Comparison of ENCODE assay signal across 10 cellular contexts in genomic region chr9:72473474-72474241, GRCh38. TPM values are rescaled to one million over a fixed set of nuclear protein-coding genes. Genes with fewer than 3 reads are reported as not detected.
DNase-seq lines count a peak whose midpoint lies in the region; ATAC-seq and TF ChIP-seq lines count a peak whose summit lies in the region.
"Had no signal": no experiment of that assay in that cellular context is flagged by ENCODE, and none has a peak within 500 bp of the region (broad histone marks: within the 10 kb centered on the region; RNA-seq: fewer than 3 reads in every experiment).

No MANE protein-coding gene starts in this region.

- peaks cover 7 to 16% of the 10 kb centered on the region in 2 donors for H3K4me1 ChIP-seq in thyroid gland
- H3K4me1 ChIP-seq: parathyroid adenoma had no signal

- H3K27ac ChIP-seq in thyroid gland = no peak overlapping the region
- H3K27ac ChIP-seq: parathyroid adenoma had no signal

- no peaks in the 10 kb centered on the region for H3K36me3 ChIP-seq in thyroid gland

- DNase-seq in M059J (ENCODE audit: low read depth) (peak; percentile 72), left colon (no peak), SK-N-DZ (ENCODE audit: low spot score) (no peak), AML-193 (lab: John Stamatoyannopoulos, UW) (no peak), HEK293T (ENCODE audit: extremely low spot score) (no peak), thyroid gland (no peak)

- no peak for TF ChIP-seq POLR2A in thyroid gland (IDR thresholded peaks at IDR 0.05)

- ATAC-seq in GM18508 (IDR thresholded peaks at IDR 0.05; ENCODE audit: insufficient read depth, unreplicated experiment) = peak; percentile 85
- peak; percentile 84 for ATAC-seq in GM21825 (IDR thresholded peaks at IDR 0.05; ENCODE audit: unreplicated experiment)
- ATAC-seq in left colon = peak; percentile 62

- CTCF ChIA-PET in HEK293T (lab: Yijun Ruan, JAX) = no interaction called here

- intact Hi-C loops in left colon (cut with DNase I, micrococcal nuclease) = no loop called here
- intact Hi-C loops in thyroid gland (cut with DNase I) = no loop called here

- no peak overlapping the region for H3K4me3 ChIP-seq in thyroid gland (replicated peaks in 1 of 3)

- H3K27me3 ChIP-seq in thyroid gland = no peaks in the 10 kb centered on the region

- POLR2A ChIA-PET in HEK293T (lab: Yijun Ruan, JAX) = no interaction called here

- no peaks in the 10 kb centered on the region for H3K9me3 ChIP-seq in thyroid gland

- TF ChIP-seq CTCF in thyroid gland (IDR thresholded peaks at IDR 0.05) = no peak

TF ChIP-seq in HEK293T, 16 proteins besides CTCF, POLR2A, EP300 and RAD21:
- TF ChIP-seq ARNT (IDR thresholded peaks at IDR 0.05) = no peak

RNA-seq across cellular contexts. Expression of gene TMC1, which starts 47.8 kb away (rescaled TPM):
- total RNA-seq in M059J (2014; rRNA removed; shearing (Covaris generic)) = 1.1 TPM in 1 of 2 replicates, not detected in the other
- total RNA-seq in left colon = under 1 TPM; 0.28 to 0.40 TPM
- not detected in 2 replicates for polyA plus RNA-seq in SK-N-DZ (2014; cell fraction: cytosol; rRNA removed)
- not detected in 2 replicates for polyA plus RNA-seq in SK-N-DZ (2014; cell fraction: nucleus; rRNA removed)
- under 1 TPM in 2 of 4 donors, not detected in 2; 0.11 to 0.13 TPM for total RNA-seq in thyroid gland
- polyA plus RNA-seq: IgD-negative memory B cell had no signal
